10 cellular contexts compared by ENCODE assay signal in genomic region chr21:37916795-37917142, GRCh38. TPM values are rescaled to one million over a fixed set of nuclear protein-coding genes. Genes with fewer than 3 reads are reported as not detected.
DNase-seq lines count a peak whose midpoint lies in the region; ATAC-seq and TF ChIP-seq lines count a peak whose summit lies in the region.
"Had no signal": no experiment of that assay in that cellular context is flagged by ENCODE, and none has a peak within 500 bp of the region (broad histone marks: within the 10 kb centered on the region; RNA-seq: fewer than 3 reads in every experiment).

No MANE protein-coding gene starts in this region.

- H3K36me3 Mint-ChIP-seq in endodermal cell (ENCODE audit: low read depth) (no peaks in the 10 kb centered on the region), osteocyte (ENCODE audit: unreplicated experiment) (no peaks in the 10 kb centered on the region)
- H3K36me3 Mint-ChIP-seq: activated naive CD4-positive, alpha-beta T cell treated with anti-CD3 and anti-CD28 coated beads, Interleukin-2, amount 50 U/mL, for 24 hours had no signal

- no peak overlapping the region for H3K27ac Mint-ChIP-seq in endodermal cell
- H3K27ac Mint-ChIP-seq in osteocyte (ENCODE audit: unreplicated experiment): no peak overlapping the region
- no peak overlapping the region for H3K27ac Mint-ChIP-seq in stimulated activated naive CD8-positive, alpha-beta T cell treated with anti-CD3 and anti-CD28 coated beads, Interleukin-15, amount 100 ng/mL, for 72 hours
- H3K27ac Mint-ChIP-seq: activated naive CD4-positive, alpha-beta T cell treated with anti-CD3 and anti-CD28 coated beads, Interleukin-2, amount 50 U/mL, for 24 hours had no signal

- no peak overlapping the region for H3K27ac ChIP-seq in endodermal cell (ENCODE audit: low read depth, low read length)
- H3K27ac ChIP-seq: KMS-11 had no signal

- H3K27me3 ChIP-seq in endodermal cell (ENCODE audit: control insufficient read depth, insufficient read depth, low read length, poor library complexity, severe bottlenecking): peaks cover 44% of the 10 kb centered on the region

- 0 out of 3 replicates have a peak, but pooled peaks have one; percentile 17 for TF ChIP-seq CTCF in GM12872 (IDR thresholded peaks at IDR 0.05; ENCODE audit: insufficient read depth, low read depth, low read length)
- TF ChIP-seq CTCF in endodermal cell (conservative IDR thresholded peaks at IDR 0.05): peak; percentile 74
- peak; percentile 28 for TF ChIP-seq CTCF in osteocyte (IDR thresholded peaks at IDR 0.05)

- no peaks in the 10 kb centered on the region for H3K36me3 ChIP-seq in endodermal cell (ENCODE audit: control insufficient read depth, insufficient read depth, low read length)

- no peak overlapping the region for H3K9ac ChIP-seq in endodermal cell (ENCODE audit: extremely low read depth, low read length, poor library complexity, severe bottlenecking)
- H3K9ac ChIP-seq: KMS-11 had no signal

- no peaks in the 10 kb centered on the region for H3K9me3 Mint-ChIP-seq in endodermal cell
- no peaks in the 10 kb centered on the region for H3K9me3 Mint-ChIP-seq in osteocyte (ENCODE audit: unreplicated experiment)
- no peaks in the 10 kb centered on the region for H3K9me3 Mint-ChIP-seq in stimulated activated naive CD8-positive, alpha-beta T cell treated with anti-CD3 and anti-CD28 coated beads, Interleukin-15, amount 100 ng/mL, for 72 hours
- H3K9me3 Mint-ChIP-seq: activated naive CD4-positive, alpha-beta T cell treated with anti-CD3 and anti-CD28 coated beads, Interleukin-2, amount 50 U/mL, for 24 hours had no signal

- ATAC-seq in stimulated activated naive CD8-positive, alpha-beta T cell treated with anti-CD3 and anti-CD28 coated beads, Interleukin-15, amount 100 ng/mL, for 72 hours: no peak
- no peak for ATAC-seq in GM21717 (IDR thresholded peaks at IDR 0.05; ENCODE audit: unreplicated experiment)
- no peak for ATAC-seq in GM18867 (IDR thresholded peaks at IDR 0.05; ENCODE audit: unreplicated experiment)

- peak; percentile 81 for DNase-seq in NCI-H69 (lab: John Stamatoyannopoulos, UW)
- peak; percentile 93 for DNase-seq in endodermal cell
- no peak for DNase-seq in osteocyte (ENCODE audit: extremely low spot score, unreplicated experiment)
- DNase-seq in stimulated activated naive CD8-positive, alpha-beta T cell treated with anti-CD3 and anti-CD28 coated beads, Interleukin-15, amount 100 ng/mL, for 72 hours: no peak

- H3K27me3 Mint-ChIP-seq in endodermal cell (ENCODE audit: insufficient read depth) (peaks cover 44% of the 10 kb centered on the region), osteocyte (ENCODE audit: unreplicated experiment) (no peaks in the 10 kb centered on the region)
- H3K27me3 Mint-ChIP-seq in stimulated activated naive CD8-positive, alpha-beta T cell treated with anti-CD3 and anti-CD28 coated beads, Interleukin-15, amount 100 ng/mL, for 72 hours: peaks cover 67% of the 10 kb centered on the region

- no peaks in the 10 kb centered on the region for H3K9me3 ChIP-seq in endodermal cell (ENCODE audit: control insufficient read depth, low read length)

- no peaks in the 10 kb centered on the region for H3K4me1 ChIP-seq in endodermal cell (ENCODE audit: control insufficient read depth, insufficient read depth, low read length)

- H3K4me3 Mint-ChIP-seq in endodermal cell (peak overlapping the region; percentile 54), osteocyte (ENCODE audit: unreplicated experiment) (peak overlapping the region; percentile 89)
- no peak overlapping the region for H3K4me3 Mint-ChIP-seq in stimulated activated naive CD8-positive, alpha-beta T cell treated with anti-CD3 and anti-CD28 coated beads, Interleukin-15, amount 100 ng/mL, for 72 hours
- H3K4me3 Mint-ChIP-seq: activated naive CD4-positive, alpha-beta T cell treated with anti-CD3 and anti-CD28 coated beads, Interleukin-2, amount 50 U/mL, for 24 hours had no signal

- peak overlapping the region; percentile 86 for H3K4me3 ChIP-seq in endodermal cell (ENCODE audit: low read length)

- WGBS in endodermal cell (ENCODE audit: insufficient coverage in 1 of 2, insufficient read length in 1 of 2), 2 experiments: 5 to 20% methylated on average over 1 to 15 of the region's 15 CpGs

- peaks cover 14% of the 10 kb centered on the region for H3K4me1 Mint-ChIP-seq in endodermal cell
- H3K4me1 Mint-ChIP-seq in osteocyte (ENCODE audit: unreplicated experiment): peaks cover 31% of the 10 kb centered on the region
- peaks cover 7% of the 10 kb centered on the region for H3K4me1 Mint-ChIP-seq in stimulated activated naive CD8-positive, alpha-beta T cell treated with anti-CD3 and anti-CD28 coated beads, Interleukin-15, amount 100 ng/mL, for 72 hours

RNA-seq across cellular contexts. Expression of gene KCNJ6, which starts 0.5 kb away (rescaled TPM):
- total RNA-seq in endodermal cell (under 1 TPM in 1 of 2 donors, not detected in 1; 0.33 TPM), osteocyte (9.2 and 10.5 TPM in 2 replicates)
- polyA plus RNA-seq in endodermal cell (2013, experiment 1 of 2): 0.25 TPM
- polyA plus RNA-seq in endodermal cell (2013, experiment 2 of 2): 0.17 TPM
- total RNA-seq: T-helper 2 cell treated with Interferon-gamma antibody and Interleukin-4, amounts not matched to agents 100 ng/mL and 5 ng/mL, for 36 hours had no signal

Comparison
In these comparisons a context has a peak if more than half of its experiments do, and no peak if none do; other contexts are left out.
1. CTCF ChIP-seq: peak in every context shown above with its lines; median percentile 74 in endodermal cell; 28 in osteocyte; 17 in GM12872.
2. DNase-seq: peak in NCI-H69 (single experiment) and endodermal cell (single experiment); none in osteocyte (single experiment) and stimulated activated naive CD8-positive, alpha-beta T cell treated with anti-CD3 and anti-CD28 coated beads, Interleukin-15, amount 100 ng/mL, for 72 hours (0 of 2).
3. H3K4me3 Mint-ChIP-seq: peak in endodermal cell (single experiment) and osteocyte (single experiment); none in stimulated activated naive CD8-positive, alpha-beta T cell treated with anti-CD3 and anti-CD28 coated beads, Interleukin-15, amount 100 ng/mL, for 72 hours (0 of 2).